In genomic region chr4:140789752-140790151, GRCh38 we compare ENCODE assay signal across 2 cellular contexts.
TF ChIP-seq lines count a peak whose summit lies in the region.

No MANE protein-coding gene starts in this region.

TF ChIP-seq in GM12878, 131 proteins besides CTCF, POLR2A, EP300 and RAD21 (continued from another document):
- TF ChIP-seq PBX3 (IDR thresholded peaks at IDR 0.05; ENCODE audit: insufficient replicate concordance, low read depth, low read length), result peak; percentile 32
- no peak for TF ChIP-seq DPF2 (IDR thresholded peaks at IDR 0.05)
- TF ChIP-seq ETV6 (conservative IDR thresholded peaks at IDR 0.05 in 1 of 2, IDR thresholded peaks at IDR 0.05 in 1 of 2; ENCODE audit: borderline replicate concordance in 1 of 2, low read depth in 1 of 2), result peak in 1 of 2 experiments; percentile 38; a peak in 1 of 4 replicates

TF ChIP-seq in WTC11, 78 proteins besides CTCF, POLR2A, EP300 and RAD21 (continued from another document):
- TF ChIP-seq, protein P1, sequence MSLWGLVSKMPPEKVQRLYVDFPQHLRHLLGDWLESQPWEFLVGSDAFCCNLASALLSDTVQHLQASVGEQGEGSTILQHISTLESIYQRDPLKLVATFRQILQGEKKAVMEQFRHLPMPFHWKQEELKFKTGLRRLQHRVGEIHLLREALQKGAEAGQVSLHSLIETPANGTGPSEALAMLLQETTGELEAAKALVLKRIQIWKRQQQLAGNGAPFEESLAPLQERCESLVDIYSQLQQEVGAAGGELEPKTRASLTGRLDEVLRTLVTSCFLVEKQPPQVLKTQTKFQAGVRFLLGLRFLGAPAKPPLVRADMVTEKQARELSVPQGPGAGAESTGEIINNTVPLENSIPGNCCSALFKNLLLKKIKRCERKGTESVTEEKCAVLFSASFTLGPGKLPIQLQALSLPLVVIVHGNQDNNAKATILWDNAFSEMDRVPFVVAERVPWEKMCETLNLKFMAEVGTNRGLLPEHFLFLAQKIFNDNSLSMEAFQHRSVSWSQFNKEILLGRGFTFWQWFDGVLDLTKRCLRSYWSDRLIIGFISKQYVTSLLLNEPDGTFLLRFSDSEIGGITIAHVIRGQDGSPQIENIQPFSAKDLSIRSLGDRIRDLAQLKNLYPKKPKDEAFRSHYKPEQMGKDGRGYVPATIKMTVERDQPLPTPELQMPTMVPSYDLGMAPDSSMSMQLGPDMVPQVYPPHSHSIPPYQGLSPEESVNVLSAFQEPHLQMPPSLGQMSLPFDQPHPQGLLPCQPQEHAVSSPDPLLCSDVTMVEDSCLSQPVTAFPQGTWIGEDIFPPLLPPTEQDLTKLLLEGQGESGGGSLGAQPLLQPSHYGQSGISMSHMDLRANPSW (CRISPR knock-in tag; conservative IDR thresholded peaks at IDR 0.05; ENCODE audit: low read depth), result no peak
- TF ChIP-seq E2F5 (CRISPR knock-in tag; IDR thresholded peaks at IDR 0.05), result no peak
- no peak for TF ChIP-seq ATF3 (CRISPR knock-in tag; conservative IDR thresholded peaks at IDR 0.05)
TF ChIP-seq in WTC11: peak in this region for 0.
